21 cellular contexts compared by ENCODE assay signal in genomic region chr1:43232482-43232881, GRCh38. TPM values are rescaled to one million over a fixed set of nuclear protein-coding genes. Genes with fewer than 3 reads are reported as not detected.
DNase-seq lines count a peak whose midpoint lies in the region; ATAC-seq, FAIRE-seq and TF ChIP-seq lines count a peak whose summit lies in the region.
"Had no signal": no experiment of that assay in that cellular context is flagged by ENCODE, and none has a peak within 500 bp of the region (broad histone marks: within the 10 kb centered on the region; RNA-seq: fewer than 3 reads in every experiment).

No MANE protein-coding gene starts in this region.

- ATAC-seq in Right ventricle myocardium inferior (no peak), GM21526 (IDR thresholded peaks at IDR 0.05; ENCODE audit: low FRiP score, unreplicated experiment) (no peak)
- ATAC-seq: activated CD4-positive, alpha-beta T cell treated with anti-CD3 and anti-CD28 coated beads for 36 hours had no signal

- H3K27ac ChIP-seq in left ventricle myocardium inferior (replicated peaks) = peak overlapping the region; percentile 27
- no peak overlapping the region for H3K27ac ChIP-seq in mesenchymal stem cell (ENCODE audit: low read length, poor library complexity, severe bottlenecking)
- H3K27ac ChIP-seq in tibial artery = peak overlapping the region; percentile 4 to 52
- H3K27ac ChIP-seq: 22Rv1, sigmoid colon had no signal

- no peak overlapping the region for H3K14ac ChIP-seq in mesenchymal stem cell (ENCODE audit: low read length in 2 of 2)

- no peak overlapping the region for H3K4ac ChIP-seq in mesenchymal stem cell (ENCODE audit: low read depth in 1 of 2, low read length in 2 of 2)

- no peak overlapping the region for H4K91ac ChIP-seq in mesenchymal stem cell (ENCODE audit: low read length)

- no peak overlapping the region for H2AK5ac ChIP-seq in mesenchymal stem cell (ENCODE audit: low read length, severe bottlenecking)

- TF ChIP-seq CTCF in left ventricle myocardium inferior (IDR thresholded peaks at IDR 0.05; ENCODE audit: borderline replicate concordance) (no peak), bronchial epithelial cell (IDR thresholded peaks at IDR 0.05; ENCODE audit: insufficient read depth, low read length, severe bottlenecking) (no peak), tibial artery (IDR thresholded peaks at IDR 0.05) (no peak)

- peak overlapping the region; percentile 75 for H4K8ac ChIP-seq in mesenchymal stem cell (ENCODE audit: low read length)

- H3K27me3 ChIP-seq in left ventricle myocardium inferior (ENCODE audit: low read depth) (no peaks in the 10 kb centered on the region), bronchial epithelial cell (ENCODE audit: control insufficient read depth, insufficient read depth, low read length) (no peaks in the 10 kb centered on the region), mesenchymal stem cell (ENCODE audit: control insufficient read depth in 1 of 2, insufficient read depth in 1 of 2, low read length in 2 of 2) (no peaks in the 10 kb centered on the region), tibial artery (peaks cover 0 to 5% of the 10 kb centered on the region in 2 donors)
- H3K27me3 ChIP-seq: sigmoid colon had no signal

- H3K9me3 ChIP-seq in left ventricle myocardium inferior (replicated peaks) (no peaks in the 10 kb centered on the region), mesenchymal stem cell (ENCODE audit: control insufficient read depth, low read length) (no peaks in the 10 kb centered on the region), tibial artery (no peaks in the 10 kb centered on the region)
- H3K9me3 ChIP-seq: sigmoid colon had no signal

- no peak overlapping the region for H2BK120ac ChIP-seq in mesenchymal stem cell (ENCODE audit: low read depth, low read length)

- H3K4me1 ChIP-seq in left ventricle myocardium inferior (peaks cover 43% of the 10 kb centered on the region), mesenchymal stem cell (ENCODE audit: control insufficient read depth, insufficient read depth, low read depth, low read length) (peaks cover 2% of the 10 kb centered on the region), tibial artery (peaks cover 0 to 16% (median 4%) of the 10 kb centered on the region in 4 donors)
- H3K4me1 ChIP-seq: sigmoid colon had no signal

- DNase-seq in left ventricle myocardium inferior (no peak), Right ventricle myocardium inferior (ENCODE audit: missing footprints) (no peak), bronchial epithelial cell (ENCODE audit: low read depth) (no peak), mesenchymal stem cell (no peak), tibial artery (peak in 1 of 2 donors; percentile 43), NOMO-1 treated with dmso at 0.1 percent for 144 hours (lab: John Stamatoyannopoulos, UW; ENCODE audit: unreplicated experiment) (no peak), NCI-H1436 (lab: John Stamatoyannopoulos, UW) (no peak)
- DNase-seq: activated CD4-positive, alpha-beta T cell treated with anti-CD3 and anti-CD28 coated beads for 36 hours; activated CD8-positive, alpha-beta memory T cell treated with anti-CD3 and anti-CD28 coated beads, Interleukin-2, amount 50 U/mL, for 4 hours; activated gamma-delta T cell; DMS153; Karpas-422; NCI-H2171 treated with DMSO at 0.1 percent for 48 hours; NCI-H774; sigmoid colon; stimulated activated CD4-positive, alpha-beta T cell treated with anti-CD3 and anti-CD28 coated beads, Interleukin-4, amount 100 ng/mL, for 1 hour had no signal

- no peak overlapping the region for H3K23ac ChIP-seq in mesenchymal stem cell (ENCODE audit: low read length in 2 of 2)

- H3K79me1 ChIP-seq in mesenchymal stem cell (replicated peaks; ENCODE audit: low read length, poor library complexity, severe bottlenecking) = no peaks in the 10 kb centered on the region

- WGBS in mesenchymal stem cell = 89% methylated on average over 3 of the region's 4 CpGs

- peak; percentile 81 for FAIRE-seq in bronchial epithelial cell (lab: Jason Lieb, UNC)
- FAIRE-seq: frontal cortex had no signal

- peak overlapping the region in 1 of 2 experiments; percentile 48 for H3K18ac ChIP-seq in mesenchymal stem cell (ENCODE audit: low read depth in 1 of 2, low read length in 2 of 2)

- H3K4me2 ChIP-seq in mesenchymal stem cell (ENCODE audit: low read length, poor library complexity, severe bottlenecking) = no peak overlapping the region

- H3K36me3 ChIP-seq in left ventricle myocardium inferior (no peaks in the 10 kb centered on the region), bronchial epithelial cell (ENCODE audit: control insufficient read depth, insufficient read depth, low read length) (no peaks in the 10 kb centered on the region), mesenchymal stem cell (ENCODE audit: control insufficient read depth in 1 of 2, insufficient read depth in 2 of 2, low read depth in 1 of 2, low read length in 2 of 2) (no peaks in the 10 kb centered on the region), tibial artery (no peaks in the 10 kb centered on the region)
- H3K36me3 ChIP-seq: sigmoid colon had no signal

- H3K4me3 ChIP-seq in left ventricle myocardium inferior (no peak overlapping the region), bronchial epithelial cell (ENCODE audit: low read depth, low read length) (no peak overlapping the region), mesenchymal stem cell (ENCODE audit: insufficient read depth in 1 of 2, low read depth in 1 of 2, low read length in 2 of 2) (peak overlapping the region in 1 of 2 experiments; percentile 41), tibial artery (no peak overlapping the region)
- H3K4me3 ChIP-seq: sigmoid colon had no signal

- no peak overlapping the region for H2BK15ac ChIP-seq in mesenchymal stem cell (ENCODE audit: low read depth, poor library complexity, severe bottlenecking)

- no peak overlapping the region for H2AFZ ChIP-seq in mesenchymal stem cell (ENCODE audit: low read depth, low read length)

- no peak overlapping the region for H2BK5ac ChIP-seq in mesenchymal stem cell (ENCODE audit: low read depth, low read length, poor library complexity, severe bottlenecking)

- intact Hi-C loops in left ventricle myocardium inferior (cut with micrococcal nuclease) = no loop called here
- intact Hi-C loops in Right ventricle myocardium inferior (cut with DNase I) = no loop called here
- intact Hi-C loops in tibial artery (cut with DNase I; ENCODE audit: low total_unique reads) = no loop called here

- H2BK12ac ChIP-seq in mesenchymal stem cell (ENCODE audit: low read length in 2 of 2) = peak overlapping the region in 1 of 2 experiments; percentile 51

- peak overlapping the region; percentile 30 for H3K9ac ChIP-seq in mesenchymal stem cell (ENCODE audit: low read length)

RNA-seq across cellular contexts. Expression of gene TMEM125, which starts 37.3 kb away (rescaled TPM):
- total RNA-seq in left ventricle myocardium inferior (not detected), Right ventricle myocardium inferior (not detected), bronchial epithelial cell (9.5 and 23.9 TPM in 2 replicates)
- 0.03 TPM for polyA plus RNA-seq in mesenchymal stem cell (2013, experiment 1 of 2)
- 0.04 TPM for polyA plus RNA-seq in mesenchymal stem cell (2013, experiment 2 of 2)
- total RNA-seq: activated CD4-positive, alpha-beta T cell treated with anti-CD3 and anti-CD28 coated beads for 36 hours; sigmoid colon; subcutaneous adipose tissue had no signal
- polyA plus RNA-seq: CD14-positive monocyte had no signal

RNA-seq across cellular contexts. Expression of gene C1orf210, which starts 52.9 kb away (rescaled TPM):
- total RNA-seq in left ventricle myocardium inferior (not detected), Right ventricle myocardium inferior (not detected), bronchial epithelial cell (3.4 and 11.4 TPM in 2 replicates)
- not detected for polyA plus RNA-seq in mesenchymal stem cell (2013, experiment 1 of 2)
- not detected for polyA plus RNA-seq in mesenchymal stem cell (2013, experiment 2 of 2)
- total RNA-seq: activated CD4-positive, alpha-beta T cell treated with anti-CD3 and anti-CD28 coated beads for 36 hours; frontal cortex had no signal
- polyA plus RNA-seq: CD14-positive monocyte had no signal
